In genomic region chr5:160297776-160298175, GRCh38 we compare ENCODE assay signal across 22 cellular contexts. TPM values are rescaled to one million over a fixed set of nuclear protein-coding genes. Genes with fewer than 3 reads are reported as not detected.
"Had no signal": no experiment of that assay in that cellular context is flagged by ENCODE, and none has a peak within 500 bp of the region (broad histone marks: within the 10 kb centered on the region; RNA-seq: fewer than 3 reads in every experiment).

No MANE protein-coding gene starts in this region.

- H3K9me3 ChIP-seq: breast epithelium, esophagus muscularis mucosa, pancreas, psoas muscle, tibial nerve, vagina had no signal

- H3K4me1 Mint-ChIP-seq: activated naive CD8-positive, alpha-beta T cell treated with anti-CD3 and anti-CD28 coated beads for 36 hours; central memory CD8-positive, alpha-beta T cell; stimulated activated naive CD8-positive, alpha-beta T cell treated with anti-CD3 and anti-CD28 coated beads, Interleukin-15, amount 100 ng/mL, for 72 hours; T-helper 17 cell had no signal

- H3K27me3 ChIP-seq: breast epithelium, esophagus muscularis mucosa, pancreas, tibial nerve, vagina had no signal

- H3K27me3 Mint-ChIP-seq: activated naive CD8-positive, alpha-beta T cell treated with anti-CD3 and anti-CD28 coated beads for 36 hours; stimulated activated naive CD8-positive, alpha-beta T cell treated with anti-CD3 and anti-CD28 coated beads, Interleukin-15, amount 100 ng/mL, for 72 hours had no signal

- DNase-seq: activated CD4-positive, alpha-beta T cell treated with anti-CD3 and anti-CD28 coated beads for 4 hours; activated CD4-positive, alpha-beta T cell treated with anti-CD3 and anti-CD28 coated beads, Interleukin-2, amount 50 U/mL, for 48 hours; activated CD4-positive, CD25-positive, alpha-beta regulatory T cell; activated CD8-positive, alpha-beta memory T cell treated with anti-CD3 and anti-CD28 coated beads, Interleukin-2, amount 50 U/mL, for 48 hours; activated naive CD4-positive, alpha-beta T cell treated with Interleukin-2 at 50 U/mL for 16 hours; activated naive CD8-positive, alpha-beta T cell treated with anti-CD3 and anti-CD28 coated beads for 36 hours; activated T-cell treated with anti-CD3 and anti-CD28 coated beads, Interleukin-2, amount 50 U/mL, for 4 hours; effector memory CD4-positive, alpha-beta T cell; hippocampal formation; naive thymus-derived CD8-positive, alpha-beta T cell; pancreas; psoas muscle; right cardiac atrium; stimulated activated CD4-positive, alpha-beta T cell treated with anti-CD3 and anti-CD28 coated beads, Interleukin-12 subunit alpha, Interleukin-12 subunit beta, amount 100 ng/mL, for 4 hours; stimulated activated naive CD8-positive, alpha-beta T cell treated with anti-CD3 and anti-CD28 coated beads, Interleukin-15, amount 100 ng/mL, for 72 hours; T-helper 17 cell had no signal

- H3K27ac Mint-ChIP-seq: activated naive CD8-positive, alpha-beta T cell treated with anti-CD3 and anti-CD28 coated beads for 36 hours; naive thymus-derived CD8-positive, alpha-beta T cell; stimulated activated effector memory CD8-positive, alpha-beta T cell treated with anti-CD3 and anti-CD28 coated beads, Interleukin-12 subunit alpha, Interleukin-12 subunit beta, amount 100 ng/mL, for 72 hours; stimulated activated naive CD8-positive, alpha-beta T cell treated with anti-CD3 and anti-CD28 coated beads, Interleukin-15, amount 100 ng/mL, for 72 hours; T-helper 17 cell had no signal

- H3K4me3 Mint-ChIP-seq: activated naive CD8-positive, alpha-beta T cell treated with anti-CD3 and anti-CD28 coated beads for 36 hours; activated T-cell treated with anti-CD3 and anti-CD28 coated beads, Interleukin-2, amount 50 U/mL, for 4 hours; central memory CD8-positive, alpha-beta T cell; stimulated activated effector memory CD8-positive, alpha-beta T cell treated with anti-CD3 and anti-CD28 coated beads, Interleukin-12 subunit alpha, Interleukin-12 subunit beta, amount 100 ng/mL, for 72 hours; stimulated activated naive CD8-positive, alpha-beta T cell treated with anti-CD3 and anti-CD28 coated beads, Interleukin-15, amount 100 ng/mL, for 72 hours; T-helper 17 cell had no signal

- ATAC-seq: activated T-cell treated with anti-CD3 and anti-CD28 coated beads, Interleukin-2, amount 50 U/mL, for 4 hours; naive thymus-derived CD8-positive, alpha-beta T cell; pancreas; psoas muscle; stimulated activated effector memory CD8-positive, alpha-beta T cell treated with anti-CD3 and anti-CD28 coated beads, Interleukin-12 subunit alpha, Interleukin-12 subunit beta, amount 100 ng/mL, for 72 hours; stimulated activated naive CD8-positive, alpha-beta T cell treated with anti-CD3 and anti-CD28 coated beads, Interleukin-15, amount 100 ng/mL, for 72 hours; T-helper 17 cell had no signal

- H3K36me3 ChIP-seq: breast epithelium, esophagus muscularis mucosa, pancreas, tibial nerve, vagina had no signal

- H3K4me1 ChIP-seq: breast epithelium, pancreas, psoas muscle, tibial nerve, vagina had no signal

- H3K9me3 Mint-ChIP-seq: activated naive CD8-positive, alpha-beta T cell treated with anti-CD3 and anti-CD28 coated beads for 36 hours; activated T-cell treated with anti-CD3 and anti-CD28 coated beads, Interleukin-2, amount 50 U/mL, for 4 hours; central memory CD8-positive, alpha-beta T cell; naive thymus-derived CD8-positive, alpha-beta T cell; stimulated activated effector memory CD8-positive, alpha-beta T cell treated with anti-CD3 and anti-CD28 coated beads, Interleukin-12 subunit alpha, Interleukin-12 subunit beta, amount 100 ng/mL, for 72 hours; stimulated activated naive CD8-positive, alpha-beta T cell treated with anti-CD3 and anti-CD28 coated beads, Interleukin-15, amount 100 ng/mL, for 72 hours had no signal

- H3K36me3 Mint-ChIP-seq: activated naive CD8-positive, alpha-beta T cell treated with anti-CD3 and anti-CD28 coated beads for 36 hours; naive thymus-derived CD8-positive, alpha-beta T cell; stimulated activated effector memory CD8-positive, alpha-beta T cell treated with anti-CD3 and anti-CD28 coated beads, Interleukin-12 subunit alpha, Interleukin-12 subunit beta, amount 100 ng/mL, for 72 hours had no signal

- H3K4me3 ChIP-seq: breast epithelium, esophagus muscularis mucosa, pancreas, psoas muscle, tibial nerve, vagina had no signal

- H3K27ac ChIP-seq: breast epithelium, esophagus muscularis mucosa, pancreas, psoas muscle, tibial nerve, vagina had no signal

RNA-seq across cellular contexts. Expression of gene CCNJL, which starts 14.6 kb away (rescaled TPM):
- total RNA-seq: activated naive CD8-positive, alpha-beta T cell treated with anti-CD3 and anti-CD28 coated beads for 36 hours; naive thymus-derived CD8-positive, alpha-beta T cell had no signal
